In genomic region chr22:26529345-26529744, GRCh38 we compare ENCODE assay signal across 20 cellular contexts. TPM values are rescaled to one million over a fixed set of nuclear protein-coding genes. Genes with fewer than 3 reads are reported as not detected.
DNase-seq lines count a peak whose midpoint lies in the region; ATAC-seq, FAIRE-seq and TF ChIP-seq lines count a peak whose summit lies in the region.
"Had no signal": no experiment of that assay in that cellular context is flagged by ENCODE, and none has a peak within 500 bp of the region (broad histone marks: within the 10 kb centered on the region; RNA-seq: fewer than 3 reads in every experiment).

No MANE protein-coding gene starts in this region.

- H3K27me3 Mint-ChIP-seq in naive thymus-derived CD4-positive, alpha-beta T cell, result no peaks in the 10 kb centered on the region
- H3K27me3 Mint-ChIP-seq: activated naive CD8-positive, alpha-beta T cell treated with anti-CD3 and anti-CD28 coated beads, Interleukin-2, amount 10 ng/mL, durations not matched to agents 7 days and 5 days had no signal

- H3K9me1 ChIP-seq in K562 (ENCODE audit: control insufficient read depth, insufficient read depth, low read length), result no peaks in the 10 kb centered on the region

- no peaks in the 10 kb centered on the region for H4K20me1 ChIP-seq in K562 (replicated peaks; ENCODE audit: control insufficient read depth, insufficient read depth, low read length)

- no peaks in the 10 kb centered on the region; the same call in 2 of the 3 replicates for H3K79me2 ChIP-seq in K562 (ENCODE audit: control insufficient read depth, insufficient read depth, low read length)

- FAIRE-seq in K562 (lab: Jason Lieb, UNC), result no peak
- FAIRE-seq: GM19239, H1 had no signal

- in situ Hi-C loops in K562 (cut with MboI), result no loop called here

- no peak for TF ChIP-seq RAD21 in K562 (CRISPR knock-in tag; conservative IDR thresholded peaks at IDR 0.05 in 1 of 2, IDR thresholded peaks at IDR 0.05 in 1 of 2)

- peaks cover 4 to 50% (median 26%) of the 10 kb centered on the region in 5 donors for H3K36me3 Mint-ChIP-seq in naive thymus-derived CD4-positive, alpha-beta T cell

- peaks cover 0 to 11% (median 4%) of the 10 kb centered on the region in 7 donors for H3K4me1 Mint-ChIP-seq in naive thymus-derived CD4-positive, alpha-beta T cell

- TF ChIP-seq EP300 in K562 (IDR thresholded peaks at IDR 0.05; ENCODE audit: low read length), result no peak

- no peak for ATAC-seq in K562
- ATAC-seq in naive thymus-derived CD4-positive, alpha-beta T cell, result peak; percentile 34
- ATAC-seq in GM19452 (IDR thresholded peaks at IDR 0.05; ENCODE audit: unreplicated experiment), result no peak
- no peak for ATAC-seq in HG02840 (IDR thresholded peaks at IDR 0.05; ENCODE audit: low FRiP score, unreplicated experiment)
- no peak for ATAC-seq in HG03097 (IDR thresholded peaks at IDR 0.05; ENCODE audit: low FRiP score, unreplicated experiment)
- no peak for ATAC-seq in foreskin keratinocyte
- ATAC-seq: left ventricle myocardium superior had no signal

- H3K4me3 ChIP-seq in LNCaP clone FGC (ENCODE audit: low read depth, low read length), result no peak overlapping the region
- no peak overlapping the region for H3K4me3 ChIP-seq in K562
- no peak overlapping the region for H3K4me3 ChIP-seq in naive thymus-derived CD4-positive, alpha-beta T cell (ENCODE audit: low read length)
- H3K4me3 ChIP-seq: vagina had no signal

- no peaks in the 10 kb centered on the region for H3K9me3 ChIP-seq in K562 (replicated peaks; ENCODE audit: control insufficient read depth, insufficient read depth, low read depth, low read length)
- no peaks in the 10 kb centered on the region for H3K9me3 ChIP-seq in naive thymus-derived CD4-positive, alpha-beta T cell (ENCODE audit: control insufficient read depth in 2 of 3, low read length in 3 of 3)
- H3K9me3 ChIP-seq: SK-N-SH, vagina had no signal

- no TSS peak for BruUV-seq in K562 (replicated peaks; lab: Mats Ljungman, UMichigan)

- no peak overlapping the region for H3K27ac ChIP-seq in K562 (ENCODE audit: extremely low read depth, low read depth, low read length)
- H3K27ac ChIP-seq in naive thymus-derived CD4-positive, alpha-beta T cell (ENCODE audit: low read depth, low read length), result no peak overlapping the region
- H3K27ac ChIP-seq in foreskin keratinocyte, result no peak overlapping the region
- H3K27ac ChIP-seq: vagina had no signal

- no peaks in the 10 kb centered on the region for H3K9me3 Mint-ChIP-seq in naive thymus-derived CD4-positive, alpha-beta T cell
- H3K9me3 Mint-ChIP-seq: activated naive CD8-positive, alpha-beta T cell treated with anti-CD3 and anti-CD28 coated beads, Interleukin-2, amount 10 ng/mL, durations not matched to agents 7 days and 5 days had no signal

- no peak for TF ChIP-seq POLR2A in K562 (conservative IDR thresholded peaks at IDR 0.05)

- H3K27me3 ChIP-seq in K562 (ENCODE audit: control insufficient read depth in 2 of 2, insufficient read depth in 2 of 2, low read length in 2 of 2) (no peaks in the 10 kb centered on the region), foreskin keratinocyte (no peaks in the 10 kb centered on the region)
- no peaks in the 10 kb centered on the region for H3K27me3 ChIP-seq in naive thymus-derived CD4-positive, alpha-beta T cell (ENCODE audit: control insufficient read depth in 2 of 2, insufficient read depth in 2 of 2, low read length in 2 of 2)
- H3K27me3 ChIP-seq: vagina had no signal

- peaks cover 95% of the 10 kb centered on the region for H3K36me3 ChIP-seq in K562 (ENCODE audit: control insufficient read depth, insufficient read depth, low read length)
- peaks cover 7 to 67% (median 27%) of the 10 kb centered on the region in 3 experiments for H3K36me3 ChIP-seq in naive thymus-derived CD4-positive, alpha-beta T cell (ENCODE audit: control insufficient read depth in 2 of 3, insufficient read depth in 3 of 3, low read length in 3 of 3)

- TF ChIP-seq CTCF in LNCaP clone FGC (IDR thresholded peaks at IDR 0.05; ENCODE audit: control insufficient read depth, extremely low read depth, insufficient read depth), result no peak
- no peak for TF ChIP-seq CTCF in K562 (IDR thresholded peaks at IDR 0.05 in 2 of 3, conservative IDR thresholded peaks at IDR 0.05 in 1 of 3; ENCODE audit: insufficient read depth in 2 of 3, low read depth in 1 of 3, low read length in 3 of 3)
- no peak for TF ChIP-seq CTCF in foreskin keratinocyte (conservative IDR thresholded peaks at IDR 0.05)

- H3K4me1 ChIP-seq in K562 (replicated peaks in 1 of 2; ENCODE audit: control insufficient read depth in 2 of 2, insufficient read depth in 2 of 2, low read length in 2 of 2), result no peaks in the 10 kb centered on the region; a peak in 1 of 5 replicates
- no peaks in the 10 kb centered on the region for H3K4me1 ChIP-seq in naive thymus-derived CD4-positive, alpha-beta T cell (ENCODE audit: control insufficient read depth in 2 of 2, insufficient read depth in 2 of 2, low read length in 2 of 2)
- peaks cover under 1% of the 10 kb centered on the region for H3K4me1 ChIP-seq in foreskin keratinocyte
- H3K4me1 ChIP-seq: vagina had no signal

- CTCF ChIA-PET in K562 (lab: Yijun Ruan, JAX; ENCODE audit: low intra/inter-chr PET ratio), result no interaction called here
- CTCF ChIA-PET in naive thymus-derived CD4-positive, alpha-beta T cell (lab: Charles Lee), result no interaction called here

- no peak overlapping the region for H3K27ac Mint-ChIP-seq in naive thymus-derived CD4-positive, alpha-beta T cell
- H3K27ac Mint-ChIP-seq: activated naive CD8-positive, alpha-beta T cell treated with anti-CD3 and anti-CD28 coated beads, Interleukin-2, amount 10 ng/mL, durations not matched to agents 7 days and 5 days had no signal

- H3K4me2 ChIP-seq in K562 (ENCODE audit: insufficient read depth, low read length), result no peak overlapping the region
- H3K4me2 ChIP-seq: SK-N-SH had no signal

- H2AFZ ChIP-seq in K562 (ENCODE audit: low read depth, low read length), result no peak overlapping the region

- DNase-seq in AG08396 (ENCODE audit: low spot score) (peak; percentile 37), LNCaP clone FGC (ENCODE audit: low read depth) (peak; percentile 43), K562 (ENCODE audit: extremely low read depth in 1 of 4, low spot score in 3 of 4) (no peak), foreskin keratinocyte (no peak)
- no peak for DNase-seq in naive thymus-derived CD4-positive, alpha-beta T cell
- DNase-seq: activated naive CD8-positive, alpha-beta T cell treated with anti-CD3 and anti-CD28 coated beads, Interleukin-2, amount 10 ng/mL, durations not matched to agents 7 days and 5 days; DMS79 treated with DMSO at 0.1 percent for 48 hours; left ventricle myocardium superior; NCI-H1048; NCI-H748 treated with DMSO at 0.1 percent for 48 hours; nucleus accumbens; SK-N-SH; stimulated activated CD8-positive, alpha-beta memory T cell treated with anti-CD3 and anti-CD28 coated beads, Interleukin-4, amount 100 ng/mL, for 48 hours; WERI-Rb-1 had no signal

- WGBS in K562 (ENCODE audit: insufficient coverage, low coverage, missing lambda C conversion rate), result 100% methylated on average over 2 of the region's 2 CpGs

- H3K9ac ChIP-seq in K562 (ENCODE audit: insufficient read depth in 1 of 2, low read depth in 2 of 2, low read length in 2 of 2), result no peak overlapping the region
- H3K9ac ChIP-seq: SK-N-SH had no signal

- POLR2A ChIA-PET in K562 (lab: Yijun Ruan, JAX), result interaction anchor here (1.1 kb wide), 1 partner anchor 11 kb away, joined by 4 read pairs; no protein-coding TSS in a partner anchor
- POLR2A ChIA-PET in naive thymus-derived CD4-positive, alpha-beta T cell (lab: Charles Lee), result interaction anchor here (0.5 kb wide), 1 partner anchor 8 kb away, joined by 3 read pairs; no protein-coding TSS in a partner anchor

- intact Hi-C loops in K562 (cut with micrococcal nuclease), result no loop called here
- intact Hi-C loops in naive thymus-derived CD4-positive, alpha-beta T cell (cut with micrococcal nuclease), result no loop called here

- no peak overlapping the region for H3K4me3 Mint-ChIP-seq in naive thymus-derived CD4-positive, alpha-beta T cell
- H3K4me3 Mint-ChIP-seq: activated naive CD8-positive, alpha-beta T cell treated with anti-CD3 and anti-CD28 coated beads, Interleukin-2, amount 10 ng/mL, durations not matched to agents 7 days and 5 days had no signal

RNA-seq across cellular contexts. Expression of gene TFIP11, which starts 17.1 kb away (rescaled TPM):
- total RNA-seq in K562 (2011; cell fraction: chromatin; rRNA removed; ENCODE audit: low replicate concordance), result 76.4 and 89.2 TPM in 2 replicates
- total RNA-seq in K562 (2011; cell fraction: nucleolus; rRNA removed), result 51.2 and 58.4 TPM in 2 replicates
- 52.2 and 57.7 TPM in 2 replicates for total RNA-seq in K562 (2011; cell fraction: nucleoplasm; rRNA removed)
- 23.8 and 26.5 TPM in 2 replicates for total RNA-seq in K562 (2014; rRNA removed)
- 25.2 and 26.1 TPM in 2 replicates for total RNA-seq in K562 (2014; rRNA removed; fragmentation: Illumina TruSeq; extraction: Trizol)
- total RNA-seq in K562 (2015; rRNA removed; fragmentation: Illumina TruSeq; extraction: Trizol), result 28.5 and 29.0 TPM in 2 replicates
- 31.7 and 38.1 TPM in 2 replicates for total RNA-seq in K562 (2021)
- 29.7 and 30.8 TPM in 2 replicates for polyA plus RNA-seq in K562 (2011; rRNA removed)
- 26.8 and 27.0 TPM in 2 replicates for polyA plus RNA-seq in K562 (2011; cell fraction: cytosol; rRNA removed)
- polyA plus RNA-seq in K562 (2011; cell fraction: nucleus; rRNA removed), result 44.9 and 57.2 TPM in 2 replicates
- polyA plus RNA-seq in K562 (2012), result 21.5 and 23.8 TPM in 2 replicates
- polyA plus RNA-seq in K562 (2014; fragmentation: Illumina TruSeq; extraction: Trizol), result 22.6 and 26.6 TPM in 2 replicates
- polyA plus RNA-seq in K562 (2014; fragmentation: Nextera tagmentation; extraction: Ambion mirVana), result 10 to 100 TPM; 11.5 to 20.8 TPM
- polyA plus RNA-seq in K562 (2014; rRNA removed), result 19.3 and 21.5 TPM in 2 replicates
- polyA minus RNA-seq in K562 (2011; rRNA and poly(A)+ RNA removed), result 44.3 and 59.6 TPM in 2 replicates
- polyA minus RNA-seq in K562 (2011; cell fraction: cytosol; rRNA and poly(A)+ RNA removed), result 18.2 and 23.7 TPM in 2 replicates
- 21.0 and 46.0 TPM in 2 replicates for polyA minus RNA-seq in K562 (2011; cell fraction: nucleus; rRNA and poly(A)+ RNA removed)
- total RNA-seq in naive thymus-derived CD4-positive, alpha-beta T cell, result 100 to 1,000 TPM in 1 of 5 experiments, 10 to 100 TPM in 4; 63.6 to 107 (median 72.9) TPM
- polyA plus RNA-seq in naive thymus-derived CD4-positive, alpha-beta T cell, result 10 to 100 TPM; 25.8 to 45.8 TPM
- total RNA-seq in foreskin keratinocyte, result 27.4 and 28.2 TPM in 2 replicates
- 25.3 and 25.7 TPM in 2 replicates for polyA plus RNA-seq in foreskin keratinocyte

RNA-seq across cellular contexts. Expression of gene SRRD, which starts 45.7 kb away (rescaled TPM):
- 21.3 and 32.0 TPM in 2 replicates for total RNA-seq in K562 (2011; cell fraction: chromatin; rRNA removed; ENCODE audit: low replicate concordance)
- 11.2 and 13.3 TPM in 2 replicates for total RNA-seq in K562 (2011; cell fraction: nucleolus; rRNA removed)
- total RNA-seq in K562 (2011; cell fraction: nucleoplasm; rRNA removed), result 16.1 and 17.9 TPM in 2 replicates
- total RNA-seq in K562 (2014; rRNA removed) (13.5 and 14.2 TPM in 2 replicates), K562 (2014; rRNA removed; fragmentation: Illumina TruSeq; extraction: Trizol) (34.4 and 39.1 TPM in 2 replicates), K562 (2015; rRNA removed; fragmentation: Illumina TruSeq; extraction: Trizol) (27.6 and 28.7 TPM in 2 replicates), K562 (2021) (35.1 and 35.5 TPM in 2 replicates), foreskin keratinocyte (27.1 and 32.5 TPM in 2 replicates)
- polyA plus RNA-seq in K562 (2011; rRNA removed) (29.4 and 59.4 TPM in 2 replicates), K562 (2014; fragmentation: Illumina TruSeq; extraction: Trizol) (27.8 and 34.9 TPM in 2 replicates), K562 (2014; fragmentation: Nextera tagmentation; extraction: Ambion mirVana) (1 to 10 TPM; 4.9 to 5.7 TPM), K562 (2014; rRNA removed) (28.0 and 34.6 TPM in 2 replicates), foreskin keratinocyte (36.0 and 41.8 TPM in 2 replicates)
- polyA plus RNA-seq in K562 (2011; cell fraction: cytosol; rRNA removed), result 15.8 and 23.9 TPM in 2 replicates
- 13.6 and 13.8 TPM in 2 replicates for polyA plus RNA-seq in K562 (2011; cell fraction: nucleus; rRNA removed)
- 12.8 and 19.3 TPM in 2 replicates for polyA plus RNA-seq in K562 (2012)
- 30.1 and 47.2 TPM in 2 replicates for polyA minus RNA-seq in K562 (2011; rRNA and poly(A)+ RNA removed)
- 7.0 and 20.5 TPM in 2 replicates for polyA minus RNA-seq in K562 (2011; cell fraction: cytosol; rRNA and poly(A)+ RNA removed)
- polyA minus RNA-seq in K562 (2011; cell fraction: nucleus; rRNA and poly(A)+ RNA removed), result 4.2 and 7.7 TPM in 2 replicates
- total RNA-seq in naive thymus-derived CD4-positive, alpha-beta T cell, result 10 to 100 TPM; 18.9 to 22.8 (median 20.1) TPM
- polyA plus RNA-seq in naive thymus-derived CD4-positive, alpha-beta T cell, result 10 to 100 TPM; 23.4 to 29.0 TPM

RNA-seq across cellular contexts. Expression of gene HPS4, which starts 45.8 kb away (rescaled TPM):
- total RNA-seq in K562 (2011; cell fraction: chromatin; rRNA removed; ENCODE audit: low replicate concordance), result 113 and 158 TPM in 2 replicates
- total RNA-seq in K562 (2011; cell fraction: nucleolus; rRNA removed), result 66.7 and 67.0 TPM in 2 replicates
- total RNA-seq in K562 (2011; cell fraction: nucleoplasm; rRNA removed), result 82.3 and 87.6 TPM in 2 replicates
- total RNA-seq in K562 (2014; rRNA removed), result 17.7 and 24.7 TPM in 2 replicates
- 25.7 and 28.8 TPM in 2 replicates for total RNA-seq in K562 (2014; rRNA removed; fragmentation: Illumina TruSeq; extraction: Trizol)
- 20.7 and 22.5 TPM in 2 replicates for total RNA-seq in K562 (2015; rRNA removed; fragmentation: Illumina TruSeq; extraction: Trizol)
- 27.6 and 28.4 TPM in 2 replicates for total RNA-seq in K562 (2021)
- 28.3 and 35.2 TPM in 2 replicates for polyA plus RNA-seq in K562 (2011; rRNA removed)
- polyA plus RNA-seq in K562 (2011; cell fraction: cytosol; rRNA removed), result 22.6 and 24.7 TPM in 2 replicates
- 98.7 and 99.9 TPM in 2 replicates for polyA plus RNA-seq in K562 (2011; cell fraction: nucleus; rRNA removed)
- 18.4 and 25.1 TPM in 2 replicates for polyA plus RNA-seq in K562 (2012)
- polyA plus RNA-seq in K562 (2014; fragmentation: Illumina TruSeq; extraction: Trizol), result 28.4 and 29.2 TPM in 2 replicates
- 10 to 100 TPM; 12.8 to 23.7 TPM for polyA plus RNA-seq in K562 (2014; fragmentation: Nextera tagmentation; extraction: Ambion mirVana)
- polyA plus RNA-seq in K562 (2014; rRNA removed), result 24.7 and 25.3 TPM in 2 replicates
- 44.8 and 58.9 TPM in 2 replicates for polyA minus RNA-seq in K562 (2011; rRNA and poly(A)+ RNA removed)
- polyA minus RNA-seq in K562 (2011; cell fraction: cytosol; rRNA and poly(A)+ RNA removed), result 15.2 and 16.9 TPM in 2 replicates
- polyA minus RNA-seq in K562 (2011; cell fraction: nucleus; rRNA and poly(A)+ RNA removed), result 39.2 and 74.3 TPM in 2 replicates
- total RNA-seq in naive thymus-derived CD4-positive, alpha-beta T cell, result 10 to 100 TPM; 45.5 to 64.3 (median 59.1) TPM
- polyA plus RNA-seq in naive thymus-derived CD4-positive, alpha-beta T cell, result 10 to 100 TPM; 21.5 to 23.9 TPM
- total RNA-seq in foreskin keratinocyte, result 31.3 and 33.7 TPM in 2 replicates
- 13.1 and 14.7 TPM in 2 replicates for polyA plus RNA-seq in foreskin keratinocyte

Comparison
In these comparisons a context has a peak if more than half of its experiments do, and no peak if none do; other contexts are left out.
1. DNase-seq: peak in AG08396 (single experiment) and LNCaP clone FGC (single experiment); none in K562 (0 of 4), naive thymus-derived CD4-positive, alpha-beta T cell (0 of 9) and foreskin keratinocyte (0 of 2).